ENCODE assay signal across 10 cellular contexts in genomic region chr9:120965344-120966004, GRCh38. TPM values are rescaled to one million over a fixed set of nuclear protein-coding genes. Genes with fewer than 3 reads are reported as not detected.
A peak's percentile ranks its signal among the peaks of the same experiment; 100 is the strongest.
DNase-seq lines count a peak whose midpoint lies in the region; ATAC-seq and TF ChIP-seq lines count a peak whose summit lies in the region.
"Had no signal": no experiment of that assay in that cellular context is flagged by ENCODE, and none has a peak within 500 bp of the region (broad histone marks: within the 10 kb centered on the region; RNA-seq: fewer than 3 reads in every experiment).

No MANE protein-coding gene starts in this region.

- no peaks in the 10 kb centered on the region for H3K9me3 ChIP-seq in HEK293 (ENCODE audit: control insufficient read depth, insufficient read depth, low read depth, low read length)
- no peaks in the 10 kb centered on the region for H3K9me3 ChIP-seq in prostate gland
- H3K9me3 ChIP-seq: right lobe of liver had no signal

- TF ChIP-seq CTCF in HEK293 (tag by site-specific recombination; IDR thresholded peaks at IDR 0.05) (no peak), prostate gland (IDR thresholded peaks at IDR 0.05) (no peak)

- H3K4me3 ChIP-seq in HEK293 (ENCODE audit: low read depth, low read length) (no peak overlapping the region), prostate gland (no peak overlapping the region)
- H3K4me3 ChIP-seq: right lobe of liver had no signal

- POLR2A ChIA-PET in HEK293 (lab: Yijun Ruan, JAX), result no interaction called here

- H3K36me3 ChIP-seq in HEK293 (ENCODE audit: control insufficient read depth in 2 of 2, insufficient read depth in 1 of 2, low read length in 2 of 2), result no peaks in the 10 kb centered on the region
- no peaks in the 10 kb centered on the region for H3K36me3 ChIP-seq in prostate gland

- DNase-seq in NCI-H748 treated with DMSO at 0.1 percent for 48 hours (lab: John Stamatoyannopoulos, UW) (peak; percentile 61), globus pallidus (ENCODE audit: low spot score) (peak; percentile 54), prostate gland (ENCODE audit: low spot score) (no peak), GM19238 (ENCODE audit: insufficient read length, low spot score) (no peak), SKM-1 treated with dmso at 0.1 percent for 144 hours (lab: John Stamatoyannopoulos, UW; ENCODE audit: unreplicated experiment) (no peak)
- DNase-seq: immature natural killer cell, right lobe of liver had no signal

- H3K4me1 ChIP-seq in HEK293 (ENCODE audit: control insufficient read depth, insufficient read depth, low read length) (no peaks in the 10 kb centered on the region), prostate gland (replicated peaks) (no peaks in the 10 kb centered on the region)
- H3K4me1 ChIP-seq: right lobe of liver had no signal

- CTCF ChIA-PET in HEK293 (lab: Yijun Ruan, JAX), result interaction anchor here (1.3 kb wide), 1 partner anchor 16 kb away, joined by 8 read pairs; no protein-coding TSS in a partner anchor

- ATAC-seq in GM19452 (IDR thresholded peaks at IDR 0.05; ENCODE audit: unreplicated experiment) (no peak), HG02840 (IDR thresholded peaks at IDR 0.05; ENCODE audit: low FRiP score, unreplicated experiment) (no peak)

- no peak overlapping the region for H3K27ac ChIP-seq in HEK293 (ENCODE audit: extremely low read depth, low read depth, low read length)
- peak overlapping the region; percentile 38 to 39 for H3K27ac ChIP-seq in prostate gland
- H3K27ac ChIP-seq: right lobe of liver had no signal

- H3K27me3 ChIP-seq in prostate gland (replicated peaks; ENCODE audit: insufficient read depth), result no peaks in the 10 kb centered on the region
- H3K27me3 ChIP-seq: right lobe of liver had no signal

- TF ChIP-seq POLR2A in prostate gland (IDR thresholded peaks at IDR 0.05), result no peak

- 55% methylated on average over 4 of the region's 4 CpGs for WGBS in prostate gland

- intact Hi-C loops in prostate gland (cut with DNase I), result no loop called here

TF ChIP-seq in HEK293, 187 proteins besides CTCF, POLR2A, EP300 and RAD21 (continues in another document):
- TF ChIP-seq ZNF473 (tag by site-specific recombination; IDR thresholded peaks at IDR 0.05) (no peak), ZNF654 (tag by site-specific recombination; IDR thresholded peaks at IDR 0.05; ENCODE audit: low read depth) (peak; percentile 22), ZNF707 (tag by site-specific recombination; IDR thresholded peaks at IDR 0.05) (no peak), ZNF623 (tag by site-specific recombination; IDR thresholded peaks at IDR 0.05) (peak; percentile 48), KLF16 (tag by site-specific recombination; IDR thresholded peaks at IDR 0.05) (no peak), ZNF701 (tag by site-specific recombination; IDR thresholded peaks at IDR 0.05) (no peak), ZNF433 (tag by site-specific recombination; IDR thresholded peaks at IDR 0.05; ENCODE audit: low read depth) (peak; percentile 68; the same call in 1 of the 2 replicates), IKZF3 (tag by site-specific recombination; IDR thresholded peaks at IDR 0.05) (no peak), ZNF555 (tag by site-specific recombination; conservative IDR thresholded peaks at IDR 0.05) (peak; percentile 34), ZBTB21 (tag by site-specific recombination; IDR thresholded peaks at IDR 0.05) (no peak), TRIM28 (IDR thresholded peaks at IDR 0.05; ENCODE audit: borderline replicate concordance, low read length) (no peak), ZNF837 (tag by site-specific recombination; IDR thresholded peaks at IDR 0.05) (no peak), REST (tag by site-specific recombination; IDR thresholded peaks at IDR 0.05) (0 out of 2 replicates have a peak, but pooled peaks have one; percentile 39), ZNF394 (tag by site-specific recombination; IDR thresholded peaks at IDR 0.05; ENCODE audit: borderline replicate concordance) (peak; percentile 83; the same call in 1 of the 2 replicates), ZNF140 (tag by site-specific recombination; IDR thresholded peaks at IDR 0.05) (peak; percentile 53; the same call in 1 of the 2 replicates), ZBTB8A (tag by site-specific recombination; IDR thresholded peaks at IDR 0.05) (0 out of 2 replicates have a peak, but pooled peaks have one; percentile 21), ZNF518A (tag by site-specific recombination; conservative IDR thresholded peaks at IDR 0.05; ENCODE audit: low read depth) (peak; percentile 74), ZNF514 (tag by site-specific recombination; IDR thresholded peaks at IDR 0.05) (no peak)

RNA-seq across cellular contexts. Expression of gene TRAF1, which starts 38.9 kb away (rescaled TPM):
- total RNA-seq in prostate gland, result 1 to 10 TPM; 3.1 to 6.9 TPM

Comparison
In these comparisons a context has a peak if more than half of its experiments do, and no peak if none do; other contexts are left out.
1. DNase-seq: peak in NCI-H748 treated with DMSO at 0.1 percent for 48 hours (single experiment) and globus pallidus (single experiment); none in prostate gland (single experiment), GM19238 (single experiment) and SKM-1 treated with dmso at 0.1 percent for 144 hours (single experiment).